Comparison of ENCODE assay signal across 10 cellular contexts in genomic region chr5:87151547-87151946, GRCh38.
DNase-seq lines count a peak whose midpoint lies in the region; ATAC-seq and TF ChIP-seq lines count a peak whose summit lies in the region.
"Had no signal": no experiment of that assay in that cellular context is flagged by ENCODE, and none has a peak within 500 bp of the region (broad histone marks: within the 10 kb centered on the region; RNA-seq: fewer than 3 reads in every experiment).

No MANE protein-coding gene starts in this region.

- POLR2A ChIA-PET in activated CD4-positive, alpha-beta memory T cell treated with anti-CD3 and anti-CD28 coated beads, Interleukin-2, amount 10 ng/mL, durations not matched to agents 7 days and 5 days (lab: Charles Lee), result interaction anchor here (0.9 to 1.6 kb wide), 2 partner anchors 8 to 19 kb away, joined by 3 to 4 read pairs; no protein-coding TSS in a partner anchor

- H3K4me3 ChIP-seq in osteoblast (ENCODE audit: insufficient read depth, low read length) (no peak overlapping the region), body of pancreas (no peak overlapping the region)

- peak overlapping the region; percentile 49 for H3K27ac ChIP-seq in osteoblast (ENCODE audit: low read depth, low read length)
- no peak overlapping the region for H3K27ac ChIP-seq in body of pancreas

- H3K36me3 Mint-ChIP-seq in activated CD4-positive, alpha-beta memory T cell treated with anti-CD3 and anti-CD28 coated beads, Interleukin-2, amount 10 ng/mL, durations not matched to agents 7 days and 5 days (ENCODE audit: low read depth), result no peaks in the 10 kb centered on the region

- peak overlapping the region; percentile 22 for H3K4me2 ChIP-seq in osteoblast (ENCODE audit: insufficient read depth, low read length)

- CTCF ChIA-PET in activated CD4-positive, alpha-beta memory T cell treated with anti-CD3 and anti-CD28 coated beads, Interleukin-2, amount 10 ng/mL, durations not matched to agents 7 days and 5 days (lab: Charles Lee), result no interaction called here

- H3K27me3 Mint-ChIP-seq in activated CD4-positive, alpha-beta memory T cell treated with anti-CD3 and anti-CD28 coated beads, Interleukin-2, amount 10 ng/mL, durations not matched to agents 7 days and 5 days, result no peaks in the 10 kb centered on the region

- no peaks in the 10 kb centered on the region for H3K79me2 ChIP-seq in osteoblast (ENCODE audit: insufficient read depth, low read length)

- H2AFZ ChIP-seq in osteoblast (ENCODE audit: low read length), result no peak overlapping the region

- H4K20me1 ChIP-seq in osteoblast (ENCODE audit: insufficient read depth, low read length), result no peaks in the 10 kb centered on the region

- ATAC-seq in GM18870 (IDR thresholded peaks at IDR 0.05; ENCODE audit: unreplicated experiment), result peak; percentile 76
- ATAC-seq in left cardiac atrium, result no peak
- no peak for ATAC-seq in body of pancreas
- ATAC-seq: activated T-cell treated with anti-CD3 and anti-CD28 coated beads, Interleukin-2, amount 50 U/mL, for 4 hours had no signal

- peaks cover 44% of the 10 kb centered on the region for H3K4me1 ChIP-seq in osteoblast (ENCODE audit: insufficient read depth, low read length)
- H3K4me1 ChIP-seq in body of pancreas, result no peaks in the 10 kb centered on the region

- DNase-seq in HT-29 (ENCODE audit: low spot score) (peak; percentile 56), astrocyte of the hippocampus (ENCODE audit: low read depth, low spot score) (peak; percentile 75), osteoblast (ENCODE audit: insufficient read length, low spot score, missing footprints) (peak; percentile 60), left cardiac atrium (no peak), NCI-H2227 (lab: John Stamatoyannopoulos, UW; ENCODE audit: unreplicated experiment) (no peak), body of pancreas (no peak)
- no peak for DNase-seq in activated CD4-positive, alpha-beta memory T cell treated with anti-CD3 and anti-CD28 coated beads, Interleukin-2, amount 10 ng/mL, durations not matched to agents 7 days and 5 days
- DNase-seq: activated T-cell treated with anti-CD3 and anti-CD28 coated beads, Interleukin-2, amount 50 U/mL, for 4 hours; stimulated activated CD4-positive, alpha-beta T cell treated with anti-CD3 and anti-CD28 coated beads, Interleukin-15, amount 100 ng/mL, for 24 hours had no signal

- H3K4me3 Mint-ChIP-seq in activated CD4-positive, alpha-beta memory T cell treated with anti-CD3 and anti-CD28 coated beads, Interleukin-2, amount 10 ng/mL, durations not matched to agents 7 days and 5 days, result no peak overlapping the region
- H3K4me3 Mint-ChIP-seq: activated T-cell treated with anti-CD3 and anti-CD28 coated beads, Interleukin-2, amount 50 U/mL, for 4 hours had no signal

- H3K27me3 ChIP-seq in osteoblast (ENCODE audit: insufficient read depth, low read length) (no peaks in the 10 kb centered on the region), body of pancreas (no peaks in the 10 kb centered on the region)

- no peak overlapping the region for H3K27ac Mint-ChIP-seq in activated CD4-positive, alpha-beta memory T cell treated with anti-CD3 and anti-CD28 coated beads, Interleukin-2, amount 10 ng/mL, durations not matched to agents 7 days and 5 days

- H3K36me3 ChIP-seq in osteoblast (ENCODE audit: insufficient read depth, low read length) (no peaks in the 10 kb centered on the region), body of pancreas (replicated peaks in 1 of 2; ENCODE audit: insufficient read depth in 1 of 2, low read depth in 2 of 2) (no peaks in the 10 kb centered on the region)

- H3K4me1 Mint-ChIP-seq in activated CD4-positive, alpha-beta memory T cell treated with anti-CD3 and anti-CD28 coated beads, Interleukin-2, amount 10 ng/mL, durations not matched to agents 7 days and 5 days, result peaks cover 17% of the 10 kb centered on the region

- 30 to 41% methylated on average over 1 of the region's 1 CpG for WGBS in body of pancreas, 2 donors

- H3K9me3 Mint-ChIP-seq in activated CD4-positive, alpha-beta memory T cell treated with anti-CD3 and anti-CD28 coated beads, Interleukin-2, amount 10 ng/mL, durations not matched to agents 7 days and 5 days, result no peaks in the 10 kb centered on the region
- H3K9me3 Mint-ChIP-seq: activated T-cell treated with anti-CD3 and anti-CD28 coated beads, Interleukin-2, amount 50 U/mL, for 4 hours had no signal

- no peak for TF ChIP-seq POLR2A in body of pancreas (IDR thresholded peaks at IDR 0.05)

- no peak for TF ChIP-seq CTCF in osteoblast (IDR thresholded peaks at IDR 0.05; ENCODE audit: extremely low read depth, low read depth, low read length)
- no peak for TF ChIP-seq CTCF in body of pancreas (IDR thresholded peaks at IDR 0.05)

- intact Hi-C loops in left cardiac atrium (cut with DNase I) (no loop called here), body of pancreas (cut with DNase I) (no loop called here)

- H3K9me3 ChIP-seq in osteoblast (ENCODE audit: low read depth, low read length) (no peaks in the 10 kb centered on the region), body of pancreas (no peaks in the 10 kb centered on the region)

Comparison
In these comparisons a context has a peak if more than half of its experiments do, and no peak if none do; other contexts are left out.
1. DNase-seq: peak in HT-29 (single experiment), astrocyte of the hippocampus (single experiment) and osteoblast (single experiment); none in left cardiac atrium (single experiment), NCI-H2227 (single experiment), body of pancreas (0 of 4) and activated CD4-positive, alpha-beta memory T cell treated with anti-CD3 and anti-CD28 coated beads, Interleukin-2, amount 10 ng/mL, durations not matched to agents 7 days and 5 days (single experiment).